Comparison of ENCODE assay signal across 13 cellular contexts in the genomic region with DNA sequence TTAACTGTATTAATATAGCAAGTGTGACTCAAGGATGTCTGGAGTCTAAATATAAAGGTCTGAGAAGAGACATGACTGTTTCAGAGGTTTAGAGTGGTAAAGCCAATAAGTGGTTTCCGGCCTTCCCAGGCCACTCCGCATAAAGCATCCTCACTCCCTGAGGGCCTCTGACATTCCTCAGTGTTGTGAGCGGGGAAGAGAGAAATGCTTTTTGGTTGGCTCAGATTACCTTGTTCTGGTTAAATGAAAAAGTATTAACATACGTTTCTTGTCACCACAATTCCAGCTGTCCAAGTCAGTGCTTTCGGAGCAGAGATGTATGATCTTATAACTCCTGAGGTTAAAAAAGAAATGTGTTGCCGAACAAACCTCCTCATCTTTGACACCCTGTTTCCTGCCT.
A peak's percentile ranks its signal among the peaks of the same experiment; 100 is the strongest.
DNase-seq lines count a peak whose midpoint lies in the region; ATAC-seq and TF ChIP-seq lines count a peak whose summit lies in the region.
"Had no signal": no experiment of that assay in that cellular context is flagged by ENCODE, and none has a peak within 500 bp of the region (broad histone marks: within the 10 kb centered on the region; RNA-seq: fewer than 3 reads in every experiment).

No MANE protein-coding gene starts in this region.

- peak overlapping the region; percentile 67 for H3K4me2 ChIP-seq in SK-N-SH

- H3K4me1 ChIP-seq in SK-N-SH (ENCODE audit: control insufficient read depth in 1 of 2, insufficient read depth in 2 of 2, low read depth in 1 of 2, low read length in 1 of 2) (peaks cover 10 to 47% of the 10 kb centered on the region in 2 experiments), gastroesophageal sphincter (peaks cover 4 to 17% (median 10%) of the 10 kb centered on the region in 3 donors), suprapubic skin (peaks cover 4% of the 10 kb centered on the region)

- peak; percentile 36 to 73; a peak in 3 of 4 replicates for TF ChIP-seq EP300 in SK-N-SH (IDR thresholded peaks at IDR 0.05; ENCODE audit: borderline replicate concordance in 1 of 2, low read depth in 1 of 2, low read length in 1 of 2)
- no peak for TF ChIP-seq EP300 in gastroesophageal sphincter (IDR thresholded peaks at IDR 0.05)
- TF ChIP-seq EP300 in suprapubic skin (IDR thresholded peaks at IDR 0.05), result no peak

- H3K27ac ChIP-seq in SK-N-SH (ENCODE audit: low read depth in 2 of 2, low read length in 1 of 2) (peak overlapping the region; percentile 95 to 98), gastroesophageal sphincter (peak overlapping the region; percentile 25 to 64 (median 56)), suprapubic skin (no peak overlapping the region)
- H3K27ac ChIP-seq: neutrophil, SJSA1 had no signal

- peak; percentile 11; the same call in 1 of the 2 replicates for TF ChIP-seq RAD21 in SK-N-SH (IDR thresholded peaks at IDR 0.05; ENCODE audit: low read length)

- DNase-seq in EH (ENCODE audit: low read depth) (peak; percentile 96), SK-N-SH (peak; percentile 34), posterior vena cava (ENCODE audit: low spot score) (peak; percentile 58), midbrain (lab: John Stamatoyannopoulos, UW) (no peak), suprapubic skin (ENCODE audit: low spot score in 2 of 2) (no peak)
- no peak for DNase-seq in activated CD4-positive, CD25-positive, alpha-beta regulatory T cell (lab: John Stamatoyannopoulos, UW)
- DNase-seq: activated CD4-positive, alpha-beta T cell treated with anti-CD3 and anti-CD28 coated beads, Interleukin-2, amount 50 U/mL, for 4 hours; amygdala; hypothalamus had no signal

- ATAC-seq in gastroesophageal sphincter (peak; percentile 48), GM19328 (IDR thresholded peaks at IDR 0.05; ENCODE audit: unreplicated experiment) (no peak)

- peaks cover 40% of the 10 kb centered on the region for H3F3A ChIP-seq in SK-N-SH (replicated peaks; ENCODE audit: insufficient read depth)

- TF ChIP-seq CTCF in SK-N-SH (IDR thresholded peaks at IDR 0.05), result no peak
- no peak for TF ChIP-seq CTCF in gastroesophageal sphincter (IDR thresholded peaks at IDR 0.05)
- no peak for TF ChIP-seq CTCF in suprapubic skin (IDR thresholded peaks at IDR 0.05)

- H2AFZ ChIP-seq in SK-N-SH (ENCODE audit: low read depth), result no peak overlapping the region; the same call in 1 of the 2 replicates

- TF ChIP-seq POLR2A in gastroesophageal sphincter (IDR thresholded peaks at IDR 0.05) (no peak), suprapubic skin (IDR thresholded peaks at IDR 0.05) (no peak)

- no peaks in the 10 kb centered on the region for H3K9me2 ChIP-seq in SK-N-SH

- peaks cover 23 to 36% of the 10 kb centered on the region in 2 experiments for H3K36me3 ChIP-seq in SK-N-SH (replicated peaks in 1 of 2; ENCODE audit: control insufficient read depth in 1 of 2, insufficient read depth in 2 of 2, low read length in 1 of 2)
- H3K36me3 ChIP-seq in gastroesophageal sphincter, result no peaks in the 10 kb centered on the region
- H3K36me3 ChIP-seq in suprapubic skin, result no peaks in the 10 kb centered on the region
- H3K36me3 ChIP-seq: neutrophil had no signal

- intact Hi-C loops in posterior vena cava (cut with DNase I), result no loop called here

- H3K9me3 ChIP-seq in SK-N-SH (no peaks in the 10 kb centered on the region), gastroesophageal sphincter (no peaks in the 10 kb centered on the region), suprapubic skin (no peaks in the 10 kb centered on the region)
- H3K9me3 ChIP-seq: neutrophil, SJSA1 had no signal

- peaks cover 80% of the 10 kb centered on the region for H3K79me2 ChIP-seq in SK-N-SH (ENCODE audit: insufficient read depth)

- H4K20me1 ChIP-seq in SK-N-SH (ENCODE audit: insufficient read depth), result no peaks in the 10 kb centered on the region

- H3K9ac ChIP-seq in SK-N-SH, result peak overlapping the region; percentile 58; the same call in 1 of the 2 replicates

- H3K4me3 ChIP-seq in SK-N-SH (ENCODE audit: low read depth in 2 of 2, low read length in 1 of 2) (peak overlapping the region; percentile 9 to 27; a peak in 2 of 4 replicates), gastroesophageal sphincter (no peak overlapping the region), suprapubic skin (no peak overlapping the region)
- H3K4me3 ChIP-seq: SJSA1 had no signal

- WGBS in SK-N-SH (ENCODE audit: low lambda C conversion rate), result 14% methylated on average over 6 of the region's 6 CpGs
- WGBS in gastroesophageal sphincter (ENCODE audit: low coverage in 1 of 2), 2 donors, result 49% methylated on average over 6 of the region's 6 CpGs
- WGBS in suprapubic skin, result 74% methylated on average over 6 of the region's 6 CpGs

- CTCF ChIA-PET in SK-N-SH (lab: Yijun Ruan, JAX), result no interaction called here

- no peaks in the 10 kb centered on the region for H3K27me3 ChIP-seq in SK-N-SH (ENCODE audit: insufficient read depth)
- no peaks in the 10 kb centered on the region for H3K27me3 ChIP-seq in gastroesophageal sphincter
- H3K27me3 ChIP-seq in suprapubic skin, result no peaks in the 10 kb centered on the region
- H3K27me3 ChIP-seq: neutrophil, SJSA1 had no signal

- POLR2A ChIA-PET in SK-N-SH (lab: Yijun Ruan, JAX), result no interaction called here

TF ChIP-seq in SK-N-SH, 30 proteins besides CTCF, POLR2A, EP300 and RAD21 (continues in another document):
- TF ChIP-seq POLR2AphosphoS5 (IDR thresholded peaks at IDR 0.05; ENCODE audit: low read depth, low read length), result peak; percentile 60; the same call in 1 of the 2 replicates
- TF ChIP-seq YY1 (IDR thresholded peaks at IDR 0.05; ENCODE audit: low read depth), result no peak
- peak; percentile 67 for TF ChIP-seq RCOR1 (IDR thresholded peaks at IDR 0.05; ENCODE audit: low read length)
- no peak for TF ChIP-seq MXI1 (IDR thresholded peaks at IDR 0.05; ENCODE audit: low read depth, low read length)
- 0 out of 2 replicates have a peak, but pooled peaks have one; percentile 20 for TF ChIP-seq GABPA (IDR thresholded peaks at IDR 0.05; ENCODE audit: low read depth)
- peak; percentile 73; the same call in 1 of the 2 replicates for TF ChIP-seq FOXM1 (IDR thresholded peaks at IDR 0.05; ENCODE audit: low read depth)
- TF ChIP-seq, protein P1, sequence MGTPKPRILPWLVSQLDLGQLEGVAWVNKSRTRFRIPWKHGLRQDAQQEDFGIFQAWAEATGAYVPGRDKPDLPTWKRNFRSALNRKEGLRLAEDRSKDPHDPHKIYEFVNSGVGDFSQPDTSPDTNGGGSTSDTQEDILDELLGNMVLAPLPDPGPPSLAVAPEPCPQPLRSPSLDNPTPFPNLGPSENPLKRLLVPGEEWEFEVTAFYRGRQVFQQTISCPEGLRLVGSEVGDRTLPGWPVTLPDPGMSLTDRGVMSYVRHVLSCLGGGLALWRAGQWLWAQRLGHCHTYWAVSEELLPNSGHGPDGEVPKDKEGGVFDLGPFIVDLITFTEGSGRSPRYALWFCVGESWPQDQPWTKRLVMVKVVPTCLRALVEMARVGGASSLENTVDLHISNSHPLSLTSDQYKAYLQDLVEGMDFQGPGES (IDR thresholded peaks at IDR 0.05; ENCODE audit: low read depth, low read length), result no peak
- TF ChIP-seq TCF12 (IDR thresholded peaks at IDR 0.05), result peak; percentile 88
- peak; percentile 76; the same call in 1 of the 2 replicates for TF ChIP-seq MEF2A (IDR thresholded peaks at IDR 0.05; ENCODE audit: borderline replicate concordance, low read depth)
- TF ChIP-seq SMC3 (IDR thresholded peaks at IDR 0.05; ENCODE audit: low read depth, low read length), result peak; percentile 21; the same call in 1 of the 2 replicates
- no peak for TF ChIP-seq EZH2phosphoT487 (IDR thresholded peaks at IDR 0.05; ENCODE audit: borderline replicate concordance, low read depth)
- no peak for TF ChIP-seq FOXJ3 (CRISPR knock-in tag; IDR thresholded peaks at IDR 0.05)
- TF ChIP-seq TEAD4 (IDR thresholded peaks at IDR 0.05; ENCODE audit: borderline replicate concordance, insufficient read depth), result peak; percentile 83
- peak; percentile 38; the same call in 1 of the 2 replicates for TF ChIP-seq JUND (IDR thresholded peaks at IDR 0.05)
- TF ChIP-seq, protein P2, sequence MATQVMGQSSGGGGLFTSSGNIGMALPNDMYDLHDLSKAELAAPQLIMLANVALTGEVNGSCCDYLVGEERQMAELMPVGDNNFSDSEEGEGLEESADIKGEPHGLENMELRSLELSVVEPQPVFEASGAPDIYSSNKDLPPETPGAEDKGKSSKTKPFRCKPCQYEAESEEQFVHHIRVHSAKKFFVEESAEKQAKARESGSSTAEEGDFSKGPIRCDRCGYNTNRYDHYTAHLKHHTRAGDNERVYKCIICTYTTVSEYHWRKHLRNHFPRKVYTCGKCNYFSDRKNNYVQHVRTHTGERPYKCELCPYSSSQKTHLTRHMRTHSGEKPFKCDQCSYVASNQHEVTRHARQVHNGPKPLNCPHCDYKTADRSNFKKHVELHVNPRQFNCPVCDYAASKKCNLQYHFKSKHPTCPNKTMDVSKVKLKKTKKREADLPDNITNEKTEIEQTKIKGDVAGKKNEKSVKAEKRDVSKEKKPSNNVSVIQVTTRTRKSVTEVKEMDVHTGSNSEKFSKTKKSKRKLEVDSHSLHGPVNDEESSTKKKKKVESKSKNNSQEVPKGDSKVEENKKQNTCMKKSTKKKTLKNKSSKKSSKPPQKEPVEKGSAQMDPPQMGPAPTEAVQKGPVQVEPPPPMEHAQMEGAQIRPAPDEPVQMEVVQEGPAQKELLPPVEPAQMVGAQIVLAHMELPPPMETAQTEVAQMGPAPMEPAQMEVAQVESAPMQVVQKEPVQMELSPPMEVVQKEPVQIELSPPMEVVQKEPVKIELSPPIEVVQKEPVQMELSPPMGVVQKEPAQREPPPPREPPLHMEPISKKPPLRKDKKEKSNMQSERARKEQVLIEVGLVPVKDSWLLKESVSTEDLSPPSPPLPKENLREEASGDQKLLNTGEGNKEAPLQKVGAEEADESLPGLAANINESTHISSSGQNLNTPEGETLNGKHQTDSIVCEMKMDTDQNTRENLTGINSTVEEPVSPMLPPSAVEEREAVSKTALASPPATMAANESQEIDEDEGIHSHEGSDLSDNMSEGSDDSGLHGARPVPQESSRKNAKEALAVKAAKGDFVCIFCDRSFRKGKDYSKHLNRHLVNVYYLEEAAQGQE (IDR thresholded peaks at IDR 0.05; ENCODE audit: low read depth, low read length), result 0 out of 2 replicates have a peak, but pooled peaks have one; percentile 48
- TF ChIP-seq TAF1 (IDR thresholded peaks at IDR 0.05; ENCODE audit: borderline replicate concordance, low read depth, low read length), result peak; percentile 34; the same call in 1 of the 2 replicates
- no peak for TF ChIP-seq GATA2 (CRISPR knock-in tag; IDR thresholded peaks at IDR 0.05)
- peak; percentile 14; the same call in 1 of the 2 replicates for TF ChIP-seq SIN3A (IDR thresholded peaks at IDR 0.05; ENCODE audit: borderline replicate concordance, low read depth, low read length)

Comparison
In these comparisons a context has a peak if more than half of its experiments do, and no peak if none do; other contexts are left out.
1. DNase-seq: peak in EH (single experiment), SK-N-SH (single experiment) and posterior vena cava (single experiment); none in activated CD4-positive, CD25-positive, alpha-beta regulatory T cell (0 of 4), midbrain (single experiment) and suprapubic skin (0 of 2).
2. H3K4me3 ChIP-seq: peak in SK-N-SH (2 of 2); none in gastroesophageal sphincter (0 of 2) and suprapubic skin (single experiment).